17 cellular contexts compared by ENCODE assay signal in genomic region chr3:171068658-171069057, GRCh38. TPM values are rescaled to one million over a fixed set of nuclear protein-coding genes. Genes with fewer than 3 reads are reported as not detected.
DNase-seq lines count a peak whose midpoint lies in the region; ATAC-seq lines count a peak whose summit lies in the region.
"Had no signal": no experiment of that assay in that cellular context is flagged by ENCODE, and none has a peak within 500 bp of the region (broad histone marks: within the 10 kb centered on the region; RNA-seq: fewer than 3 reads in every experiment).

No MANE protein-coding gene starts in this region.

- WGBS in mesenchymal stem cell: 35% methylated on average over 1 of the region's 3 CpGs

- no peak overlapping the region for H4K91ac ChIP-seq in mesenchymal stem cell (ENCODE audit: low read length)

- H3K36me3 ChIP-seq in adipocyte (ENCODE audit: control insufficient read depth, insufficient read depth, low read length, severe bottlenecking): no peaks in the 10 kb centered on the region
- peaks cover 7 to 17% of the 10 kb centered on the region in 2 experiments for H3K36me3 ChIP-seq in mesenchymal stem cell (ENCODE audit: control insufficient read depth in 1 of 2, insufficient read depth in 2 of 2, low read depth in 1 of 2, low read length in 2 of 2)

- H3K4ac ChIP-seq in mesenchymal stem cell (ENCODE audit: low read depth in 1 of 2, low read length in 2 of 2): no peak overlapping the region

- no peaks in the 10 kb centered on the region for H3K9me3 ChIP-seq in adipocyte (ENCODE audit: control insufficient read depth, low read length)
- no peaks in the 10 kb centered on the region for H3K9me3 ChIP-seq in mesenchymal stem cell (ENCODE audit: control insufficient read depth, low read length)
- H3K9me3 ChIP-seq: BLaER1 treated with 17β-estradiol and CSF1 and Interleukin-3, amounts not matched to agents 10 nM and 100 nM had no signal

- H3K4me3 ChIP-seq in adipocyte (ENCODE audit: low read length): no peak overlapping the region
- no peak overlapping the region for H3K4me3 ChIP-seq in mesenchymal stem cell (ENCODE audit: insufficient read depth in 1 of 2, low read depth in 1 of 2, low read length in 2 of 2)
- H3K4me3 ChIP-seq: BLaER1 treated with 17β-estradiol and CSF1 and Interleukin-3, amounts not matched to agents 10 nM and 100 nM had no signal

- no peak for ATAC-seq in activated naive CD8-positive, alpha-beta T cell treated with anti-CD3 and anti-CD28 coated beads, Interleukin-2, amount 50 U/mL, for 24 hours
- no peak for ATAC-seq in GM21576 (IDR thresholded peaks at IDR 0.05; ENCODE audit: unreplicated experiment)

- H3K4me1 Mint-ChIP-seq in activated naive CD8-positive, alpha-beta T cell treated with anti-CD3 and anti-CD28 coated beads, Interleukin-2, amount 50 U/mL, for 24 hours: no peaks in the 10 kb centered on the region

- H3K36me3 Mint-ChIP-seq in activated naive CD8-positive, alpha-beta T cell treated with anti-CD3 and anti-CD28 coated beads, Interleukin-2, amount 50 U/mL, for 24 hours (ENCODE audit: low read depth): peaks cover 52% of the 10 kb centered on the region

- DNase-seq in DMS53 (lab: John Stamatoyannopoulos, UW) (peak; percentile 9), DMS53 treated with DMSO at 0.1 percent for 48 hours (lab: John Stamatoyannopoulos, UW; ENCODE audit: unreplicated experiment) (no peak), adipocyte (ENCODE audit: low read depth) (peak; percentile 9), iris pigment epithelial cell (ENCODE audit: low read depth) (peak; percentile 29), mesenchymal stem cell (peak; percentile 51)
- DNase-seq in activated naive CD8-positive, alpha-beta T cell treated with anti-CD3 and anti-CD28 coated beads, Interleukin-2, amount 50 U/mL, for 24 hours: no peak
- DNase-seq in effector CD4-positive, alpha-beta T cell: no peak
- DNase-seq: DMS79, EL, HCEC 1CT, HFFc6 had no signal

- H2BK12ac ChIP-seq in mesenchymal stem cell (ENCODE audit: low read length in 2 of 2): no peak overlapping the region

- no peak overlapping the region for H2BK15ac ChIP-seq in mesenchymal stem cell (ENCODE audit: low read depth, poor library complexity, severe bottlenecking)

- no peak overlapping the region for H3K14ac ChIP-seq in mesenchymal stem cell (ENCODE audit: low read length in 2 of 2)

- H3K23ac ChIP-seq in mesenchymal stem cell (ENCODE audit: low read length in 2 of 2): no peak overlapping the region

- H3K18ac ChIP-seq in mesenchymal stem cell (ENCODE audit: low read depth in 1 of 2, low read length in 2 of 2): no peak overlapping the region

- H2AK5ac ChIP-seq in mesenchymal stem cell (ENCODE audit: low read length, severe bottlenecking): no peak overlapping the region

- H3K9ac ChIP-seq in adipocyte (ENCODE audit: low read length) (no peak overlapping the region), mesenchymal stem cell (ENCODE audit: low read length) (no peak overlapping the region)
- H3K9ac ChIP-seq: BLaER1 treated with 17β-estradiol and CSF1 and Interleukin-3, amounts not matched to agents 10 nM and 100 nM had no signal

- H3K4me2 ChIP-seq in mesenchymal stem cell (ENCODE audit: low read length, poor library complexity, severe bottlenecking): no peak overlapping the region
- H3K4me2 ChIP-seq: BLaER1 treated with 17β-estradiol and CSF1 and Interleukin-3, amounts not matched to agents 10 nM and 100 nM had no signal

- no peaks in the 10 kb centered on the region for H3K27me3 Mint-ChIP-seq in activated naive CD8-positive, alpha-beta T cell treated with anti-CD3 and anti-CD28 coated beads, Interleukin-2, amount 50 U/mL, for 24 hours
- H3K27me3 Mint-ChIP-seq: CD4-positive, CD25-positive, alpha-beta regulatory T cell had no signal

- H3K4me3 Mint-ChIP-seq in activated naive CD8-positive, alpha-beta T cell treated with anti-CD3 and anti-CD28 coated beads, Interleukin-2, amount 50 U/mL, for 24 hours: no peak overlapping the region
- H3K4me3 Mint-ChIP-seq: HFFc6 had no signal

- H3K27me3 ChIP-seq in adipocyte (replicated peaks; ENCODE audit: control insufficient read depth, insufficient read depth, low read length) (no peaks in the 10 kb centered on the region), mesenchymal stem cell (ENCODE audit: control insufficient read depth in 1 of 2, insufficient read depth in 1 of 2, low read length in 2 of 2) (no peaks in the 10 kb centered on the region)
- H3K27me3 ChIP-seq: BLaER1 treated with 17β-estradiol and CSF1 and Interleukin-3, amounts not matched to agents 10 nM and 100 nM had no signal

- H2BK120ac ChIP-seq in mesenchymal stem cell (ENCODE audit: low read depth, low read length): no peak overlapping the region

- no peak overlapping the region for H3K27ac ChIP-seq in mesenchymal stem cell (ENCODE audit: low read length, poor library complexity, severe bottlenecking)
- H3K27ac ChIP-seq: 22Rv1; BLaER1 treated with 17β-estradiol and CSF1 and Interleukin-3, amounts not matched to agents 10 nM and 100 nM; HL-60 had no signal

- H4K8ac ChIP-seq in mesenchymal stem cell (ENCODE audit: low read length): no peak overlapping the region

- H3K79me1 ChIP-seq in mesenchymal stem cell (replicated peaks; ENCODE audit: low read length, poor library complexity, severe bottlenecking): no peaks in the 10 kb centered on the region

- H3K27ac Mint-ChIP-seq in activated naive CD8-positive, alpha-beta T cell treated with anti-CD3 and anti-CD28 coated beads, Interleukin-2, amount 50 U/mL, for 24 hours: no peak overlapping the region
- H3K27ac Mint-ChIP-seq: HFFc6 had no signal

- no peak overlapping the region for H2BK5ac ChIP-seq in mesenchymal stem cell (ENCODE audit: low read depth, low read length, poor library complexity, severe bottlenecking)

- no peaks in the 10 kb centered on the region for H3K9me3 Mint-ChIP-seq in activated naive CD8-positive, alpha-beta T cell treated with anti-CD3 and anti-CD28 coated beads, Interleukin-2, amount 50 U/mL, for 24 hours
- H3K9me3 Mint-ChIP-seq: CD4-positive, CD25-positive, alpha-beta regulatory T cell; HFFc6 had no signal

- no peak overlapping the region for H2AFZ ChIP-seq in mesenchymal stem cell (ENCODE audit: low read depth, low read length)

- no peaks in the 10 kb centered on the region for H3K4me1 ChIP-seq in adipocyte (ENCODE audit: control insufficient read depth, insufficient read depth, low read length)
- peaks cover 3% of the 10 kb centered on the region for H3K4me1 ChIP-seq in mesenchymal stem cell (ENCODE audit: control insufficient read depth, insufficient read depth, low read depth, low read length)

RNA-seq across cellular contexts. Expression of gene SLC2A2, which starts 42.1 kb away (rescaled TPM):
- polyA plus RNA-seq in mesenchymal stem cell (2013, experiment 1 of 2): not detected
- not detected for polyA plus RNA-seq in mesenchymal stem cell (2013, experiment 2 of 2)
- polyA plus RNA-seq: CD4-positive, CD25-positive, alpha-beta regulatory T cell; H1 had no signal

Comparison
In these comparisons a context has a peak if more than half of its experiments do, and no peak if none do; other contexts are left out.
1. DNase-seq: peak in DMS53 (single experiment), adipocyte (single experiment), iris pigment epithelial cell (single experiment) and mesenchymal stem cell (single experiment); none in DMS53 treated with DMSO at 0.1 percent for 48 hours (single experiment), activated naive CD8-positive, alpha-beta T cell treated with anti-CD3 and anti-CD28 coated beads, Interleukin-2, amount 50 U/mL, for 24 hours (single experiment) and effector CD4-positive, alpha-beta T cell (single experiment).